ENCODE assay signal across 8 cellular contexts in genomic region chr6:2221724-2222274, GRCh38. TPM values are rescaled to one million over a fixed set of nuclear protein-coding genes. Genes with fewer than 3 reads are reported as not detected.
A peak's percentile ranks its signal among the peaks of the same experiment; 100 is the strongest.
DNase-seq lines count a peak whose midpoint lies in the region; ATAC-seq and TF ChIP-seq lines count a peak whose summit lies in the region.

No MANE protein-coding gene starts in this region.

- intact Hi-C loops in mucosa of descending colon (cut with DNase I, micrococcal nuclease) = no loop called here

- DNase-seq in activated naive CD8-positive, alpha-beta T cell treated with anti-CD3 and anti-CD28 coated beads for 36 hours = no peak
- DNase-seq in mucosa of descending colon = no peak
- no peak for DNase-seq in anterior cingulate cortex (lab: John Stamatoyannopoulos, UW)
- no peak for DNase-seq in DMS53 treated with DMSO at 0.1 percent for 48 hours (lab: John Stamatoyannopoulos, UW; ENCODE audit: unreplicated experiment)

- H3K4me3 Mint-ChIP-seq in activated naive CD8-positive, alpha-beta T cell treated with anti-CD3 and anti-CD28 coated beads for 36 hours = peak overlapping the region; percentile 77

- H3K4me3 ChIP-seq in mucosa of descending colon = peak overlapping the region; percentile 9

- ATAC-seq in GM18502 (IDR thresholded peaks at IDR 0.05; ENCODE audit: poor library complexity, unreplicated experiment) (peak; percentile 73), HG03045 (IDR thresholded peaks at IDR 0.05; ENCODE audit: unreplicated experiment) (peak; percentile 60), mucosa of descending colon (no peak), HG02970 (IDR thresholded peaks at IDR 0.05; ENCODE audit: low FRiP score, unreplicated experiment) (no peak), HG02852 (IDR thresholded peaks at IDR 0.05; ENCODE audit: unreplicated experiment) (no peak)

- no peaks in the 10 kb centered on the region for H3K9me3 ChIP-seq in mucosa of descending colon

- H3K4me1 ChIP-seq in mucosa of descending colon (ENCODE audit: low read depth) = peaks cover 16% of the 10 kb centered on the region

- H3K36me3 ChIP-seq in mucosa of descending colon (ENCODE audit: low read depth) = no peaks in the 10 kb centered on the region

- H3K27ac Mint-ChIP-seq in activated naive CD8-positive, alpha-beta T cell treated with anti-CD3 and anti-CD28 coated beads for 36 hours = peak overlapping the region; percentile 11

- peaks cover 4% of the 10 kb centered on the region for H3K36me3 Mint-ChIP-seq in activated naive CD8-positive, alpha-beta T cell treated with anti-CD3 and anti-CD28 coated beads for 36 hours

- H3K9me3 Mint-ChIP-seq in activated naive CD8-positive, alpha-beta T cell treated with anti-CD3 and anti-CD28 coated beads for 36 hours = no peaks in the 10 kb centered on the region

- no peaks in the 10 kb centered on the region for H3K27me3 Mint-ChIP-seq in activated naive CD8-positive, alpha-beta T cell treated with anti-CD3 and anti-CD28 coated beads for 36 hours

- H3K4me1 Mint-ChIP-seq in activated naive CD8-positive, alpha-beta T cell treated with anti-CD3 and anti-CD28 coated beads for 36 hours = peaks cover 35% of the 10 kb centered on the region

- TF ChIP-seq CTCF in mucosa of descending colon (IDR thresholded peaks at IDR 0.05) = no peak

RNA-seq across cellular contexts. Expression of gene GMDS, which starts 23.6 kb away (rescaled TPM):
- 10 to 100 TPM; 34.7 to 38.5 TPM for total RNA-seq in activated naive CD8-positive, alpha-beta T cell treated with anti-CD3 and anti-CD28 coated beads for 36 hours
- 100 to 1,000 TPM in 2 of 3 donors, 10 to 100 TPM in 1; 68.0 to 228 (median 135) TPM for total RNA-seq in mucosa of descending colon

Comparison
In these comparisons a context has a peak if more than half of its experiments do, and no peak if none do; other contexts are left out.
1. ATAC-seq: peak in GM18502 (single experiment) and HG03045 (single experiment); none in mucosa of descending colon (single experiment), HG02970 (single experiment) and HG02852 (single experiment).